In genomic region chr20:49489688-49490087, GRCh38 we compare ENCODE assay signal across 33 cellular contexts. TPM values are rescaled to one million over a fixed set of nuclear protein-coding genes. Genes with fewer than 3 reads are reported as not detected.
"Had no signal": no experiment of that assay in that cellular context is flagged by ENCODE, and none has a peak within 500 bp of the region (broad histone marks: within the 10 kb centered on the region; RNA-seq: fewer than 3 reads in every experiment).

No MANE protein-coding gene starts in this region.

- H3K9me3 ChIP-seq: adrenal gland, ascending aorta, body of pancreas, breast epithelium had no signal

- H3K27me3 ChIP-seq: ascending aorta had no signal

- DNase-seq: activated effector memory CD4-positive, alpha-beta T cell treated with anti-CD3 and anti-CD28 coated beads, Interleukin-2, amount 50 U/mL, for 16 hours; activated effector memory CD4-positive, alpha-beta T cell treated with Interleukin-2 at 50 U/mL for 16 hours; activated gamma-delta T cell; activated gamma-delta T cell treated with Interleukin-2 at 50 U/mL for 16 hours; activated naive CD4-positive, alpha-beta T cell; activated naive CD4-positive, alpha-beta T cell treated with anti-CD3 and anti-CD28 coated beads for 36 hours; activated naive CD4-positive, alpha-beta T cell treated with anti-CD3 and anti-CD28 coated beads, Interleukin-2, amount 10 ng/mL, durations not matched to agents 7 days and 5 days; activated naive CD4-positive, alpha-beta T cell treated with anti-CD3 and anti-CD28 coated beads, Interleukin-2, amount 50 U/mL, for 16 hours; activated naive CD4-positive, alpha-beta T cell treated with Interleukin-2 at 50 U/mL for 16 hours; activated naive CD8-positive, alpha-beta T cell treated with anti-CD3 and anti-CD28 coated beads for 36 hours; activated naive CD8-positive, alpha-beta T cell treated with anti-CD3 and anti-CD28 coated beads, Interleukin-2, amount 10 ng/mL, durations not matched to agents 7 days and 5 days; activated naive CD8-positive, alpha-beta T cell treated with anti-CD3 and anti-CD28 coated beads, Interleukin-2, amount 50 U/mL, for 24 hours; activated T-cell treated with anti-CD3 and anti-CD28 coated beads, Interleukin-2, amount 50 U/mL, for 4 hours; activated T-cell treated with anti-CD3 and anti-CD28 coated beads, Interleukin-2, amount 50 U/mL, for 48 hours; activated T-cell treated with anti-CD3 and anti-CD28 coated beads, Interleukin-2, amount 50 U/mL, for 72 hours; adrenal gland; amniotic stem cell; amygdala; anterior cingulate cortex; aorta; body of pancreas; brain microvascular endothelial cell; caudate nucleus; central memory CD4-positive, alpha-beta T cell; cerebellar nuclear complex had no signal

- H3K27ac ChIP-seq: adrenal gland, ascending aorta, body of pancreas, brain microvascular endothelial cell, breast epithelium, cardiac muscle cell had no signal

- FAIRE-seq: astrocyte, bronchial epithelial cell, colon had no signal

- H3K4me3 ChIP-seq: adrenal gland, ascending aorta, body of pancreas, breast epithelium, cardiac muscle cell had no signal

- H3K36me3 ChIP-seq: adrenal gland, ascending aorta, brain microvascular endothelial cell, breast epithelium, cardiac muscle cell had no signal

- H3K4me1 ChIP-seq: adrenal gland, body of pancreas, breast epithelium had no signal

- ATAC-seq: activated naive CD4-positive, alpha-beta T cell treated with anti-CD3 and anti-CD28 coated beads, Interleukin-2, amount 50 U/mL, for 72 hours; activated naive CD8-positive, alpha-beta T cell treated with anti-CD3 and anti-CD28 coated beads, Interleukin-2, amount 50 U/mL, for 24 hours; activated T-cell treated with anti-CD3 and anti-CD28 coated beads, Interleukin-2, amount 50 U/mL, for 4 hours; activated T-cell treated with anti-CD3 and anti-CD28 coated beads, Interleukin-2, amount 50 U/mL, for 72 hours; activated T-helper 17 cell treated with anti-CD3 and anti-CD28 coated beads, Interleukin-2, amount 50 U/mL, for 72 hours; body of pancreas had no signal

RNA-seq across cellular contexts. Expression of gene KCNB1, which starts 7.2 kb away (rescaled TPM):
- total RNA-seq: activated naive CD4-positive, alpha-beta T cell treated with anti-CD3 and anti-CD28 coated beads for 36 hours; activated naive CD4-positive, alpha-beta T cell treated with anti-CD3 and anti-CD28 coated beads, Interleukin-2, amount 50 U/mL, for 72 hours; activated naive CD8-positive, alpha-beta T cell treated with anti-CD3 and anti-CD28 coated beads for 36 hours; activated T-cell treated with anti-CD3 and anti-CD28 coated beads, Interleukin-2, amount 50 U/mL, for 72 hours; activated T-helper 17 cell treated with anti-CD3 and anti-CD28 coated beads, Interleukin-2, amount 50 U/mL, for 72 hours; ascending aorta; bronchial epithelial cell had no signal
